In the genomic region with DNA sequence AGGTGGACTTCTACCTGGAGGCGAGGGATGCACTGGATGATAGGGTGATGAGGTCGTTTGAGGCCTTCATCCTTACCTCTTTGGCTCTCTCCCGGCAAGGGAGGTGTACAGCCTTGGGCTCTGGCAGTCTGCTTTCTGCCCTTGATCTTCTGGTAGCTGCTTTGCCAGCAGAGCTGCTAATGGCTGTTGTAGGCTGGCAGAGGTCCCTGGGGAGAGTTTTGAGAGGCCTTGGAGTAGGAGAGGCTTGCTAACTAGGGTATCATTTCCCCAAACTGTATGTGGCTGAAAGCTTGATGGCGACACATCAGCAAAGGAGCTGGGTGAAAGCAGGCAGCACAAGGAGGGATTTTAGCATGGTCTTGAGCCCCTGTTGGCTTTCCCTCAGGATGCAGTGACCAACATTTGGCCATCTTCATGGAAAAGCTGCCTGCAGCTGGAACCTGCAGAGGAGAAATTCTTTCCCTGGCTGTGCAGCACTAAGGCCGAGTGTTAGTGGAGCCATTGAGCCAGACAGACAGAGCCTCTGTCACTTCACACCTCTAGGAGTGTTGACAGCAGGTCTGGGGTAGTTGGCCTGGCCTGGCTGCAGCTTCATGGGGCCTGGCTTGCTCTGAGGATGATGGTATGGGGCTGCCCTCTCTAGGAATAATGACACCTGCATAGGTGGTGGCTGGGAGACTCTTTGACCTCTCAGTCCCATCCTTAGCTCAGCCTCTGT, we compare ENCODE assay signal across 8 cellular contexts. TPM values are rescaled to one million over a fixed set of nuclear protein-coding genes. Genes with fewer than 3 reads are reported as not detected.
DNase-seq lines count a peak whose midpoint lies in the region; ATAC-seq and TF ChIP-seq lines count a peak whose summit lies in the region.

No MANE protein-coding gene starts in this region.

- H3K27ac Mint-ChIP-seq in activated B cell treated with CpG ODN at 0.5 μM for 24 hours = peak overlapping the region; percentile 94

- peak overlapping the region in 10 of 12 donors; percentile 39 to 71 (median 54) for H3K4me3 ChIP-seq in heart left ventricle
- peak overlapping the region; percentile 71 for H3K4me3 ChIP-seq in iPS-20b (ENCODE audit: low read length)
- H3K4me3 ChIP-seq in tibial artery = peak overlapping the region; percentile 52 to 60
- no peak overlapping the region for H3K4me3 ChIP-seq in mucosa of descending colon

- ATAC-seq in heart left ventricle (peak in 2 of 4 donors; percentile 13 to 43), activated B cell treated with CpG ODN at 0.5 μM for 24 hours (ENCODE audit: low read depth) (peak; percentile 48), mucosa of descending colon (no peak), HG02642 (IDR thresholded peaks at IDR 0.05; ENCODE audit: poor library complexity, unreplicated experiment) (no peak), GM18517 (IDR thresholded peaks at IDR 0.05; ENCODE audit: unreplicated experiment) (no peak)

- no peak for TF ChIP-seq POLR2A in heart left ventricle (IDR thresholded peaks at IDR 0.05)

- H3K27me3 ChIP-seq in heart left ventricle = peaks cover 0 to 20% (median 9%) of the 10 kb centered on the region in 9 donors
- peaks cover 36% of the 10 kb centered on the region for H3K27me3 ChIP-seq in iPS-20b (ENCODE audit: insufficient read depth, low read length)
- H3K27me3 ChIP-seq in tibial artery = peaks cover 0 to 17% of the 10 kb centered on the region in 2 donors

- H3K9me3 Mint-ChIP-seq in activated B cell treated with CpG ODN at 0.5 μM for 24 hours = no peaks in the 10 kb centered on the region

- H3K9ac ChIP-seq in iPS-20b (ENCODE audit: low read depth, low read length) = no peak overlapping the region

- CTCF ChIA-PET in activated B cell treated with CpG ODN at 0.5 μM for 24 hours (lab: Charles Lee) = interaction anchor here (0.7 to 1.6 kb wide), 9 partner anchors 9 to 172 kb away, joined by 3 to 15 read pairs (median 4); partner anchors contain the start of gene RNF141

- 67 to 76% (median 71%) methylated on average over 5 of the region's 5 CpGs for WGBS in heart left ventricle, 4 donors

- no peaks in the 10 kb centered on the region for H3K9me3 ChIP-seq in heart left ventricle
- H3K9me3 ChIP-seq in iPS-20b (ENCODE audit: insufficient read depth, low read depth, low read length) = no peaks in the 10 kb centered on the region
- H3K9me3 ChIP-seq in tibial artery = no peaks in the 10 kb centered on the region
- H3K9me3 ChIP-seq in mucosa of descending colon = no peaks in the 10 kb centered on the region

- intact Hi-C loops in heart left ventricle (cut with DNase I) = no loop called here
- intact Hi-C loops in cardiac septum (cut with DNase I) = no loop called here
- intact Hi-C loops in activated B cell treated with CpG ODN at 0.5 μM for 24 hours (cut with micrococcal nuclease) = loop anchor here (1.0 to 10.0 kb wide), 10 partner anchors 8 to 1767 kb away; partner anchors contain the start of genes RPL27A, SWAP70, TMEM41B and TRIM66
- intact Hi-C loops in tibial artery (cut with DNase I; ENCODE audit: low total_unique reads) = no loop called here
- intact Hi-C loops in mucosa of descending colon (cut with DNase I, micrococcal nuclease) = no loop called here

- no peak for DNase-seq in heart left ventricle
- DNase-seq in cardiac septum (ENCODE audit: low spot score) = no peak
- DNase-seq in activated B cell treated with CpG ODN at 0.5 μM for 24 hours = peak; percentile 52
- DNase-seq in tibial artery = no peak
- no peak for DNase-seq in mucosa of descending colon

- H3K4me3 Mint-ChIP-seq in activated B cell treated with CpG ODN at 0.5 μM for 24 hours = peak overlapping the region; percentile 90

- H3K36me3 ChIP-seq in heart left ventricle (no peaks in the 10 kb centered on the region), iPS-20b (ENCODE audit: insufficient read depth, low read depth, low read length) (no peaks in the 10 kb centered on the region), tibial artery (no peaks in the 10 kb centered on the region), mucosa of descending colon (ENCODE audit: low read depth) (no peaks in the 10 kb centered on the region)

- TF ChIP-seq CTCF in heart left ventricle (IDR thresholded peaks at IDR 0.05) (no peak), activated B cell treated with CpG ODN at 0.5 μM for 24 hours (IDR thresholded peaks at IDR 0.05) (no peak), tibial artery (IDR thresholded peaks at IDR 0.05) (no peak), mucosa of descending colon (IDR thresholded peaks at IDR 0.05) (no peak)

- peaks cover 10% of the 10 kb centered on the region for H3K36me3 Mint-ChIP-seq in activated B cell treated with CpG ODN at 0.5 μM for 24 hours (ENCODE audit: low read depth)

- H3K4me1 ChIP-seq in heart left ventricle (peaks cover 0 to 35% (median 9%) of the 10 kb centered on the region in 12 donors), iPS-20b (ENCODE audit: insufficient read depth, low read length) (peaks cover 18% of the 10 kb centered on the region; the same call in 1 of the 2 replicates), tibial artery (peaks cover 0 to 17% (median 11%) of the 10 kb centered on the region in 4 donors), mucosa of descending colon (ENCODE audit: low read depth) (peaks cover 10% of the 10 kb centered on the region)

- H3K27ac ChIP-seq in heart left ventricle (peak overlapping the region in 3 of 12 donors; percentile 20 to 67 (median 52)), iPS-20b (ENCODE audit: low read length) (no peak overlapping the region), tibial artery (no peak overlapping the region)

- POLR2A ChIA-PET in activated B cell treated with CpG ODN at 0.5 μM for 24 hours (lab: Charles Lee) = interaction anchor here (0.7 to 11.5 kb wide), 15 partner anchors 9 to 1390 kb away, joined by 3 to 219 read pairs (median 5); partner anchors contain the start of genes CTR9, EIF4G2, RNF141 and USP47

- no peaks in the 10 kb centered on the region for H3K27me3 Mint-ChIP-seq in activated B cell treated with CpG ODN at 0.5 μM for 24 hours

- H3K4me1 Mint-ChIP-seq in activated B cell treated with CpG ODN at 0.5 μM for 24 hours = peaks cover 68% of the 10 kb centered on the region

RNA-seq across cellular contexts. Expression of gene AMPD3, which starts 3.5 kb away (rescaled TPM):
- total RNA-seq in heart left ventricle (10 to 100 TPM in 1 of 9 donors, 1 to 10 TPM in 8; 2.3 to 16.8 (median 3.0) TPM), cardiac septum (3.4 TPM), activated B cell treated with CpG ODN at 0.5 μM for 24 hours (99.5 and 116 TPM in 2 replicates), mucosa of descending colon (10 to 100 TPM in 2 of 3 donors, 1 to 10 TPM in 1; 7.2 to 16.2 (median 10.6) TPM)
- 1 to 10 TPM; 1.0 to 1.1 TPM for polyA plus RNA-seq in heart left ventricle
